ENCODE assay signal across 10 cellular contexts in the genomic region with DNA sequence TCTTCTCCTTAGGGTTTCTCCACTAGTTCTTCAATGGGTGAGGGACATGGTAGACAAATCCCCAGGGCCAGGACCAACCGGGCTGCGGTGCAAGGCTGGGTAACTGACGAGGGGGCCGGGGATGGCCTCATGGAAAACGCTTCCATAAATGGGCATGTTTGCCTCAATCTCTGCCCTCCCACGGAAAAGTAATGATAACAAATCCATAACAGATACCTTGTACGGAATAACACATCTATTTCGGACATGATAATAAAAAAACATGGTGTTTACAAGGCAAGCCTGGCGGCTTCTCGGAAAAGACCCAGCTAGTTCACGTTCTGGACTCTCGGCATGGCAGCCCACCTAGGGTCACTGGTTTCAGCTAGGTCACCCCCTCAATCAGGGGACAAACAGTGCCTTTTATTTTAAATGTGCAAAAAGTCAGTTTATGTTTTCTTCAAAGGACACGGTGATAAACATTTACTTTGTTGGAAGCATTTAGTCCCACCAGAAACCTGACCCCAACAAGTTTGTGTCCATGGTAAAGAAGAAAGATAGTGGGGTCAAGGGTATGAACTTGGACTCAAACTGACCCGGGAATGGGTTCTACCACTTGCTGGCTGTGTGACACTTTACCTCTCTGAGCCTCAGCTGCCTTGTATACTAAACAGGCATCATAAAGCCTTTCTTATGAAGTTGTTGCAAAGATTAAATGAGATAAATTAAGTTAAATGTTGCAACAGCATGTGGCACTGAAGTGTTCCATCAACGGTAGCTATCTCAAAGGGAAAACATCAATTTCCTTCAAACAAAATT. TPM values are rescaled to one million over a fixed set of nuclear protein-coding genes. Genes with fewer than 3 reads are reported as not detected.
DNase-seq lines count a peak whose midpoint lies in the region; ATAC-seq and TF ChIP-seq lines count a peak whose summit lies in the region.
"Had no signal": no experiment of that assay in that cellular context is flagged by ENCODE, and none has a peak within 500 bp of the region (broad histone marks: within the 10 kb centered on the region; RNA-seq: fewer than 3 reads in every experiment).

No MANE protein-coding gene starts in this region.

- no peak overlapping the region for H3K4me3 Mint-ChIP-seq in naive thymus-derived CD4-positive, alpha-beta T cell
- H3K4me3 Mint-ChIP-seq: CD4-positive, alpha-beta T cell had no signal

- ATAC-seq in GM19351 (IDR thresholded peaks at IDR 0.05; ENCODE audit: unreplicated experiment) = peak; percentile 27
- ATAC-seq in HG03342 (IDR thresholded peaks at IDR 0.05; ENCODE audit: unreplicated experiment) = peak; percentile 24
- no peak for ATAC-seq in naive thymus-derived CD4-positive, alpha-beta T cell
- ATAC-seq in GM21447 (IDR thresholded peaks at IDR 0.05; ENCODE audit: unreplicated experiment) = no peak

- peak; percentile 16 for TF ChIP-seq POLR2A in transverse colon (IDR thresholded peaks at IDR 0.05)

- in situ Hi-C loops in transverse colon (cut with MboI; ENCODE audit: low pct_ligation_motif_present in 1 of 4, low pct_unique_long_range_greater_than_20kb in 1 of 4, low sequenced_read_pairs in 3 of 4) = loop anchor here in 2 of 4 donors (25.0 kb wide), 2 partner anchors 257 to 282 kb away; no protein-coding TSS in a partner anchor

- peaks cover 6 to 12% (median 8%) of the 10 kb centered on the region in 7 donors for H3K4me1 Mint-ChIP-seq in naive thymus-derived CD4-positive, alpha-beta T cell

- H3K9me3 ChIP-seq in right atrium auricular region (no peaks in the 10 kb centered on the region), transverse colon (no peaks in the 10 kb centered on the region)
- no peaks in the 10 kb centered on the region for H3K9me3 ChIP-seq in naive thymus-derived CD4-positive, alpha-beta T cell (ENCODE audit: control insufficient read depth in 2 of 3, low read length in 3 of 3)

- peaks cover 26 to 44% (median 31%) of the 10 kb centered on the region in 5 donors for H3K27me3 Mint-ChIP-seq in naive thymus-derived CD4-positive, alpha-beta T cell

- TF ChIP-seq CTCF in right atrium auricular region (IDR thresholded peaks at IDR 0.05) (no peak), transverse colon (IDR thresholded peaks at IDR 0.05) (no peak)

- peak overlapping the region in 1 of 2 donors; percentile 31 for H3K27ac ChIP-seq in right atrium auricular region
- H3K27ac ChIP-seq in transverse colon = peak overlapping the region; percentile 76 to 92 (median 83)
- H3K27ac ChIP-seq in naive thymus-derived CD4-positive, alpha-beta T cell (ENCODE audit: low read depth, low read length) = no peak overlapping the region

- DNase-seq in right atrium auricular region (ENCODE audit: low spot score) = no peak
- peak; percentile 16 for DNase-seq in transverse colon
- no peak for DNase-seq in activated CD4-positive, alpha-beta T cell treated with anti-CD3 and anti-CD28 coated beads, Interleukin-2, amount 50 U/mL, for 48 hours
- no peak for DNase-seq in naive thymus-derived CD4-positive, alpha-beta T cell
- DNase-seq: CD4-positive, alpha-beta T cell; NCI-H187; stimulated activated CD8-positive, alpha-beta memory T cell treated with anti-CD3 and anti-CD28 coated beads, Interleukin-4, amount 100 ng/mL, for 48 hours had no signal

- WGBS in transverse colon (ENCODE audit: low coverage in 1 of 2), 2 donors = 26 to 54% methylated on average over 2 to 15 of the region's 15 CpGs

- peaks cover 0 to 23% of the 10 kb centered on the region in 2 donors for H3K4me1 ChIP-seq in right atrium auricular region
- peaks cover 0 to 21% (median 2%) of the 10 kb centered on the region in 4 donors for H3K4me1 ChIP-seq in transverse colon
- no peaks in the 10 kb centered on the region for H3K4me1 ChIP-seq in naive thymus-derived CD4-positive, alpha-beta T cell (ENCODE audit: control insufficient read depth in 2 of 2, insufficient read depth in 2 of 2, low read length in 2 of 2)

- CTCF ChIA-PET in naive thymus-derived CD4-positive, alpha-beta T cell (lab: Charles Lee) = interaction anchor here (0.6 kb wide), 1 partner anchor 125 kb away, joined by 8 read pairs; no protein-coding TSS in a partner anchor

- no peak for TF ChIP-seq EP300 in transverse colon (IDR thresholded peaks at IDR 0.05; ENCODE audit: low read depth)

- H3K36me3 ChIP-seq in right atrium auricular region = no peaks in the 10 kb centered on the region
- H3K36me3 ChIP-seq in transverse colon = no peaks in the 10 kb centered on the region
- H3K36me3 ChIP-seq in naive thymus-derived CD4-positive, alpha-beta T cell (ENCODE audit: control insufficient read depth in 2 of 3, insufficient read depth in 3 of 3, low read length in 3 of 3) = no peaks in the 10 kb centered on the region

- H3K27ac Mint-ChIP-seq in naive thymus-derived CD4-positive, alpha-beta T cell = no peak overlapping the region
- H3K27ac Mint-ChIP-seq: CD4-positive, alpha-beta T cell had no signal

- H3K9me3 Mint-ChIP-seq in naive thymus-derived CD4-positive, alpha-beta T cell = no peaks in the 10 kb centered on the region
- H3K9me3 Mint-ChIP-seq: CD4-positive, alpha-beta T cell had no signal

- POLR2A ChIA-PET in naive thymus-derived CD4-positive, alpha-beta T cell (lab: Charles Lee) = no interaction called here

- H3K27me3 ChIP-seq in right atrium auricular region (peaks cover 3 to 7% of the 10 kb centered on the region in 2 donors), transverse colon (peaks cover 40% of the 10 kb centered on the region)
- H3K27me3 ChIP-seq in naive thymus-derived CD4-positive, alpha-beta T cell (ENCODE audit: control insufficient read depth in 2 of 2, insufficient read depth in 2 of 2, low read length in 2 of 2) = peaks cover 0 to 12% of the 10 kb centered on the region in 2 donors

- intact Hi-C loops in transverse colon (cut with DNase I; ENCODE audit: low total_unique reads) = loop anchor here (10.0 kb wide), 2 partner anchors 100 to 270 kb away; no protein-coding TSS in a partner anchor
- intact Hi-C loops in naive thymus-derived CD4-positive, alpha-beta T cell (cut with micrococcal nuclease) = no loop called here

- H3K4me3 ChIP-seq in right atrium auricular region = peak overlapping the region; percentile 7 to 46
- H3K4me3 ChIP-seq in transverse colon = peak overlapping the region; percentile 6 to 50 (median 34)
- H3K4me3 ChIP-seq in naive thymus-derived CD4-positive, alpha-beta T cell (ENCODE audit: low read length) = no peak overlapping the region

- H3K36me3 Mint-ChIP-seq in naive thymus-derived CD4-positive, alpha-beta T cell = peaks cover 0 to 4% (median 3%) of the 10 kb centered on the region in 5 donors

RNA-seq across cellular contexts. Expression of gene MYH11, which starts 1.7 kb away (rescaled TPM):
- 10 to 100 TPM; 60.8 to 89.0 TPM for total RNA-seq in right atrium auricular region
- total RNA-seq in transverse colon = 1,000 to 10,000 TPM in 2 of 4 donors, 100 to 1,000 TPM in 2; 619 to 1,914 (median 1,058) TPM
- under 1 TPM in 1 of 5 experiments, not detected in 4; 0.05 TPM for total RNA-seq in naive thymus-derived CD4-positive, alpha-beta T cell
- 1 to 10 TPM in 1 of 2 donors, under 1 TPM in 1; 0.39 to 2.2 TPM for polyA plus RNA-seq in naive thymus-derived CD4-positive, alpha-beta T cell
- total RNA-seq: CD4-positive, alpha-beta T cell had no signal

RNA-seq across cellular contexts. Expression of gene CEP20, which starts 33.3 kb away (rescaled TPM):
- total RNA-seq in right atrium auricular region (10 to 100 TPM; 20.1 to 35.9 TPM), transverse colon (10 to 100 TPM in 3 of 4 donors, 1 to 10 TPM in 1; 9.4 to 21.7 (median 20.8) TPM)
- total RNA-seq in naive thymus-derived CD4-positive, alpha-beta T cell = 10 to 100 TPM; 15.4 to 34.6 (median 27.8) TPM
- polyA plus RNA-seq in naive thymus-derived CD4-positive, alpha-beta T cell = 10 to 100 TPM; 18.5 to 34.9 TPM

Comparison
In these comparisons a context has a peak if more than half of its experiments do, and no peak if none do; other contexts are left out.
1. ATAC-seq: peak in GM19351 (single experiment) and HG03342 (single experiment); none in naive thymus-derived CD4-positive, alpha-beta T cell (single experiment) and GM21447 (single experiment).
2. RNA of gene MYH11, which starts 1.7 kb away (total RNA-seq): 619 to 1,914 TPM in transverse colon and 60.8 to 89.0 TPM in right atrium auricular region; 0.05 TPM in naive thymus-derived CD4-positive, alpha-beta T cell; every median in the first group is over 10 times any median in the second.